Comparison of ENCODE assay signal across 1 cellular context in the genomic region with DNA sequence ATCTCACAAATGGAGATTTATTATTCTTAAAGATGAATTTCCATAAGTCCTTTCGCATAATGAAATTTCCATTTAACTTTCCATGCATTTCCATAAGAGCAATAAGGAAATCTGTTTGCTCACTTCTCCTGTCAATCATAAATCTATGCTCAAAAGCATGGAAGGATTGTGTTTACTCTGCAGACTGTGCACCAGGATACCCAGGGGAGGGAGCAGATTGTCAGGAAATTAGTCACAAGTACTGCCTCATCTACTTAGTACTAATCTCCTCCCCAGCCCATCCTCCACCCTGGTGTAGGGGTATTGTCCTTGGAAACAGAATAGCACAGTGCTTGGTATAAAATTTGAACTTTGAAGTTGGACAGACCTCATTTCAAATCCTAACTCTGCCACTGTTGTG.
TF ChIP-seq lines count a peak whose summit lies in the region.

No MANE protein-coding gene starts in this region.

TF ChIP-seq in neural cell, 6 proteins besides CTCF, POLR2A, EP300 and RAD21 (continued from another document):
- TF ChIP-seq, protein P1, sequence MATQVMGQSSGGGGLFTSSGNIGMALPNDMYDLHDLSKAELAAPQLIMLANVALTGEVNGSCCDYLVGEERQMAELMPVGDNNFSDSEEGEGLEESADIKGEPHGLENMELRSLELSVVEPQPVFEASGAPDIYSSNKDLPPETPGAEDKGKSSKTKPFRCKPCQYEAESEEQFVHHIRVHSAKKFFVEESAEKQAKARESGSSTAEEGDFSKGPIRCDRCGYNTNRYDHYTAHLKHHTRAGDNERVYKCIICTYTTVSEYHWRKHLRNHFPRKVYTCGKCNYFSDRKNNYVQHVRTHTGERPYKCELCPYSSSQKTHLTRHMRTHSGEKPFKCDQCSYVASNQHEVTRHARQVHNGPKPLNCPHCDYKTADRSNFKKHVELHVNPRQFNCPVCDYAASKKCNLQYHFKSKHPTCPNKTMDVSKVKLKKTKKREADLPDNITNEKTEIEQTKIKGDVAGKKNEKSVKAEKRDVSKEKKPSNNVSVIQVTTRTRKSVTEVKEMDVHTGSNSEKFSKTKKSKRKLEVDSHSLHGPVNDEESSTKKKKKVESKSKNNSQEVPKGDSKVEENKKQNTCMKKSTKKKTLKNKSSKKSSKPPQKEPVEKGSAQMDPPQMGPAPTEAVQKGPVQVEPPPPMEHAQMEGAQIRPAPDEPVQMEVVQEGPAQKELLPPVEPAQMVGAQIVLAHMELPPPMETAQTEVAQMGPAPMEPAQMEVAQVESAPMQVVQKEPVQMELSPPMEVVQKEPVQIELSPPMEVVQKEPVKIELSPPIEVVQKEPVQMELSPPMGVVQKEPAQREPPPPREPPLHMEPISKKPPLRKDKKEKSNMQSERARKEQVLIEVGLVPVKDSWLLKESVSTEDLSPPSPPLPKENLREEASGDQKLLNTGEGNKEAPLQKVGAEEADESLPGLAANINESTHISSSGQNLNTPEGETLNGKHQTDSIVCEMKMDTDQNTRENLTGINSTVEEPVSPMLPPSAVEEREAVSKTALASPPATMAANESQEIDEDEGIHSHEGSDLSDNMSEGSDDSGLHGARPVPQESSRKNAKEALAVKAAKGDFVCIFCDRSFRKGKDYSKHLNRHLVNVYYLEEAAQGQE (IDR thresholded peaks at IDR 0.05; ENCODE audit: borderline replicate concordance): peak; percentile 93
- no peak for TF ChIP-seq TAF1 (IDR thresholded peaks at IDR 0.05; ENCODE audit: low read depth)
TF ChIP-seq in neural cell: peak in this region for 2.
